Comparison of ENCODE assay signal across 21 cellular contexts in the genomic region with DNA sequence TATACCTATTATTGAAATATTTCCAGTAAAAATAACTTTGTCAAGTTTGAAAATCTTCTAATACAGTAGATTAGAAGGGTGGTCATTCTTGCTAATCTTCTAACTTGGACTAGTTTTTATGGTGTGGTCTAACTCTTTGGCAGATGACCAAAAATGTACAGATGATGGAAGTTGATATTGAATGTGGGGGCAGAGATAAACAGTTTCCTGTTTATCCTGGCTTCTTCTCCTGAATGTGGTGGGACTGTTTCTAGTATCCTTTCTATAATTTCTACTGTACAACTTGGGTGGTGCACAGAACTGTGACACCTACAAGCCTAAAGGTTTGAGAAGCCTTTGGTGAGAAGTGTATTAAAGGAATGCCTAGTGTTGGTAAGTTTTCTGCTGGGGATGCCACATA.
"Had no signal": no experiment of that assay in that cellular context is flagged by ENCODE, and none has a peak within 500 bp of the region (broad histone marks: within the 10 kb centered on the region; RNA-seq: fewer than 3 reads in every experiment).

No MANE protein-coding gene starts in this region.

- H3K27ac ChIP-seq: spleen, testis, tibial nerve, upper lobe of right lung, vagina had no signal

- H3K9me3 ChIP-seq: spleen, testis, tibial nerve, upper lobe of right lung, vagina had no signal

- H3K36me3 ChIP-seq: spleen, tibial nerve, upper lobe of right lung, vagina had no signal

- H3K4me1 ChIP-seq: spleen, tibial nerve, upper lobe of right lung, vagina had no signal

- DNase-seq: effector memory CD8-positive, alpha-beta T cell; foreskin melanocyte; head of caudate nucleus; hippocampal formation; kidney glomerular epithelial cell; natural killer cell; posterior cingulate gyrus; spleen; stimulated activated CD4-positive, alpha-beta T cell treated with anti-CD3 and anti-CD28 coated beads, Interleukin-15, amount 100 ng/mL, for 24 hours; stimulated activated CD4-positive, alpha-beta T cell treated with anti-CD3 and anti-CD28 coated beads, Interleukin-1b, Interleukin-23, amount 100 ng/mL, for 48 hours; stimulated activated CD4-positive, alpha-beta T cell treated with anti-CD3 and anti-CD28 coated beads, Interleukin-4, amount 100 ng/mL, for 24 hours; testis; upper lobe of right lung had no signal

- H3K27ac Mint-ChIP-seq: dendritic cell treated with granulocyte-macrophage colony-stimulating factor and Interleukin-4, amounts not matched to agents 40 ng/mL and 50 ng/mL, for 4 days; effector memory CD8-positive, alpha-beta T cell; natural killer cell; stimulated activated memory B cell treated with anti-CD40 and anti-IgM and Interleukin-4, amounts not matched to agents 10 μg/mL and 1 μg/mL and 100 μg/mL, for 72 hours; stimulated activated naive CD8-positive, alpha-beta T cell treated with anti-CD3 and anti-CD28 coated beads, Interleukin-15, Interleukin-2, amounts not matched to agents 100 ng/mL and 50 ng/mL, for 24 hours had no signal

- FAIRE-seq: islet of Langerhans had no signal

- H3K4me3 ChIP-seq: spleen, testis, tibial nerve, upper lobe of right lung, vagina had no signal

- H3K36me3 Mint-ChIP-seq: natural killer cell; stimulated activated memory B cell treated with anti-CD40 and anti-IgM and Interleukin-4, amounts not matched to agents 10 μg/mL and 1 μg/mL and 100 μg/mL, for 72 hours had no signal

- H3K9me3 Mint-ChIP-seq: dendritic cell treated with granulocyte-macrophage colony-stimulating factor and Interleukin-4, amounts not matched to agents 40 ng/mL and 50 ng/mL, for 4 days; effector memory CD8-positive, alpha-beta T cell; natural killer cell; neural crest cell; stimulated activated memory B cell treated with anti-CD40 and anti-IgM and Interleukin-4, amounts not matched to agents 10 μg/mL and 1 μg/mL and 100 μg/mL, for 72 hours; stimulated activated naive CD8-positive, alpha-beta T cell treated with anti-CD3 and anti-CD28 coated beads, Interleukin-15, Interleukin-2, amounts not matched to agents 100 ng/mL and 50 ng/mL, for 24 hours had no signal

- H3K27me3 Mint-ChIP-seq: dendritic cell treated with granulocyte-macrophage colony-stimulating factor and Interleukin-4, amounts not matched to agents 40 ng/mL and 50 ng/mL, for 4 days had no signal

- ATAC-seq: effector memory CD8-positive, alpha-beta T cell; natural killer cell; sciatic nerve; stimulated activated memory B cell treated with anti-CD40 and anti-IgM and Interleukin-4, amounts not matched to agents 10 μg/mL and 1 μg/mL and 100 μg/mL, for 72 hours; upper lobe of right lung had no signal

- H3K4me3 Mint-ChIP-seq: dendritic cell treated with granulocyte-macrophage colony-stimulating factor and Interleukin-4, amounts not matched to agents 40 ng/mL and 50 ng/mL, for 4 days; effector memory CD8-positive, alpha-beta T cell; natural killer cell; neural crest cell; stimulated activated memory B cell treated with anti-CD40 and anti-IgM and Interleukin-4, amounts not matched to agents 10 μg/mL and 1 μg/mL and 100 μg/mL, for 72 hours; stimulated activated naive CD8-positive, alpha-beta T cell treated with anti-CD3 and anti-CD28 coated beads, Interleukin-15, Interleukin-2, amounts not matched to agents 100 ng/mL and 50 ng/mL, for 24 hours had no signal

- H3K4me1 Mint-ChIP-seq: natural killer cell; stimulated activated memory B cell treated with anti-CD40 and anti-IgM and Interleukin-4, amounts not matched to agents 10 μg/mL and 1 μg/mL and 100 μg/mL, for 72 hours had no signal

- H3K27me3 ChIP-seq: testis, tibial nerve, upper lobe of right lung, vagina had no signal
